Comparison of ENCODE assay signal across 14 cellular contexts in the genomic region with DNA sequence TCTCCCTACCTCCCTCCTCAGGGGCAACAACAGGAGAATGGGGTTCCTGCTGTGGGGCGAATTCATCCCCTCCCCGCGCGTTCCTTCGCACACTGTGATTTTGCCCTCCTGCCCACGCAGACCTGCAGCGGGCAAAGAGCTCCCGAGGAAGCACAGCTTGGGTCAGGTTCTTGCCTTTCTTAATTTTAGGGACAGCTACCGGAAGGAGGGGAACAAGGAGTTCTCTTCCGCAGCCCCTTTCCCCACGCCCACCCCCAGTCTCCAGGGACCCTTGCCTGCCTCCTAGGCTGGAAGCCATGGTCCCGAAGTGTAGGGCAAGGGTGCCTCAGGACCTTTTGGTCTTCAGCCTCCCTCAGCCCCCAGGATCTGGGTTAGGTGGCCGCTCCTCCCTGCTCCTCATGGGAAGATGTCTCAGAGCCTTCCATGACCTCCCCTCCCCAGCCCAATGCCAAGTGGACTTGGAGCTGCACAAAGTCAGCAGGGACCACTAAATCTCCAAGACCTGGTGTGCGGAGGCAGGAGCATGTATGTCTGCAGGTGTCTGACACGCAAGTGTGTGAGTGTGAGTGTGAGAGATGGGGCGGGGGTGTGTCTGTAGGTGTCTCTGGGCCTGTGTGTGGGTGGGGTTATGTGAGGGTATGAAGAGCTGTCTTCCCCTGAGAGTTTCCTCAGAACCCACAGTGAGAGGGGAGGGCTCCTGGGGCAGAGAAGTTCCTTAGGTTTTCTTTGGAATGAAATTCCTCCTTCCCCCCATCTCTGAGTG. TPM values are rescaled to one million over a fixed set of nuclear protein-coding genes. Genes with fewer than 3 reads are reported as not detected.
DNase-seq lines count a peak whose midpoint lies in the region; ATAC-seq and TF ChIP-seq lines count a peak whose summit lies in the region.
"Had no signal": no experiment of that assay in that cellular context is flagged by ENCODE, and none has a peak within 500 bp of the region (broad histone marks: within the 10 kb centered on the region; RNA-seq: fewer than 3 reads in every experiment).

No MANE protein-coding gene starts in this region.

- no peaks in the 10 kb centered on the region for H3K23me2 ChIP-seq in H9 (ENCODE audit: insufficient read length, low read depth, low read length, poor library complexity, severe bottlenecking)

- H3K27ac Mint-ChIP-seq in H9 (peak overlapping the region; percentile 34 to 91 (median 58); a peak in 3 of 7 replicates), endothelial cell (ENCODE audit: unreplicated experiment) (peak overlapping the region; percentile 24)
- peak overlapping the region; percentile 2 for H3K27ac Mint-ChIP-seq in activated CD4-positive, alpha-beta memory T cell treated with anti-CD3 and anti-CD28 coated beads for 36 hours
- no peak overlapping the region for H3K27ac Mint-ChIP-seq in T-helper 2 cell treated with Interferon-gamma antibody and Interleukin-4, amounts not matched to agents 5 μg/mL and 100 μg/mL, for 36 hours

- H2BK120ac ChIP-seq in H9 (ENCODE audit: low read depth, low read length, poor library complexity, severe bottlenecking): no peak overlapping the region

- peaks cover 16 to 50% (median 42%) of the 10 kb centered on the region in 3 experiments for H3K36me3 Mint-ChIP-seq in H9 (ENCODE audit: insufficient read depth in 1 of 3, low read depth in 3 of 3)
- H3K36me3 Mint-ChIP-seq in activated CD4-positive, alpha-beta memory T cell treated with anti-CD3 and anti-CD28 coated beads for 36 hours: peaks cover 24% of the 10 kb centered on the region
- H3K36me3 Mint-ChIP-seq in endothelial cell (ENCODE audit: low read depth, unreplicated experiment): peaks cover 46% of the 10 kb centered on the region
- peaks cover 40% of the 10 kb centered on the region for H3K36me3 Mint-ChIP-seq in T-helper 2 cell treated with Interferon-gamma antibody and Interleukin-4, amounts not matched to agents 5 μg/mL and 100 μg/mL, for 36 hours (ENCODE audit: low read depth)

- H3K4me1 Mint-ChIP-seq in H9 (peaks cover 13 to 21% of the 10 kb centered on the region in 2 experiments), endothelial cell (ENCODE audit: unreplicated experiment) (peaks cover 18% of the 10 kb centered on the region)
- peaks cover 11% of the 10 kb centered on the region for H3K4me1 Mint-ChIP-seq in activated CD4-positive, alpha-beta memory T cell treated with anti-CD3 and anti-CD28 coated beads for 36 hours (ENCODE audit: low read depth)
- H3K4me1 Mint-ChIP-seq in T-helper 2 cell treated with Interferon-gamma antibody and Interleukin-4, amounts not matched to agents 5 μg/mL and 100 μg/mL, for 36 hours (ENCODE audit: low read depth): peaks cover 5% of the 10 kb centered on the region

- H3K4me3 Mint-ChIP-seq in H9 (no peak overlapping the region; a peak in 1 of 5 replicates), endothelial cell (ENCODE audit: unreplicated experiment) (peak overlapping the region; percentile 56)
- no peak overlapping the region for H3K4me3 Mint-ChIP-seq in activated CD4-positive, alpha-beta memory T cell treated with anti-CD3 and anti-CD28 coated beads for 36 hours
- H3K4me3 Mint-ChIP-seq in T-helper 2 cell treated with Interferon-gamma antibody and Interleukin-4, amounts not matched to agents 5 μg/mL and 100 μg/mL, for 36 hours: no peak overlapping the region

- in situ Hi-C loops in gastrocnemius medialis (cut with MboI; ENCODE audit: low sequenced_read_pairs in 4 of 4): no loop called here
- in situ Hi-C loops in GM23248 (cut with MboI): no loop called here

- H3K27ac ChIP-seq in H9 (ENCODE audit: insufficient read length, low read depth, low read length): no peak overlapping the region
- H3K27ac ChIP-seq in gastrocnemius medialis: peak overlapping the region; percentile 62 to 75 (median 68)
- no peak overlapping the region for H3K27ac ChIP-seq in GM23248

- H3K9me3 Mint-ChIP-seq in H9 (no peaks in the 10 kb centered on the region), endothelial cell (ENCODE audit: unreplicated experiment) (no peaks in the 10 kb centered on the region)
- H3K9me3 Mint-ChIP-seq in activated CD4-positive, alpha-beta memory T cell treated with anti-CD3 and anti-CD28 coated beads for 36 hours: no peaks in the 10 kb centered on the region
- H3K9me3 Mint-ChIP-seq in T-helper 2 cell treated with Interferon-gamma antibody and Interleukin-4, amounts not matched to agents 5 μg/mL and 100 μg/mL, for 36 hours: no peaks in the 10 kb centered on the region

- no peaks in the 10 kb centered on the region for H3K27me3 ChIP-seq in H9 (ENCODE audit: insufficient read depth, low read length)
- no peaks in the 10 kb centered on the region for H3K27me3 ChIP-seq in gastrocnemius medialis
- H3K27me3 ChIP-seq in GM23248 (replicated peaks; ENCODE audit: insufficient read depth): no peaks in the 10 kb centered on the region

- H4K5ac ChIP-seq in H9 (ENCODE audit: insufficient read length, low read depth, low read length): no peak overlapping the region

- H2BK20ac ChIP-seq in H9 (ENCODE audit: low read depth, low read length, poor library complexity, severe bottlenecking): no peak overlapping the region

- no peak overlapping the region for H2AK5ac ChIP-seq in H9 (ENCODE audit: insufficient read length, low read length)

- H3K36me3 ChIP-seq in gastrocnemius medialis: peaks cover 0 to 26% of the 10 kb centered on the region in 2 donors
- peaks cover 46% of the 10 kb centered on the region for H3K36me3 ChIP-seq in GM23248 (ENCODE audit: low read depth)

- no peaks in the 10 kb centered on the region for H3K79me1 ChIP-seq in H9 (ENCODE audit: insufficient read depth, low read depth, low read length, poor library complexity, severe bottlenecking)

- no peak overlapping the region for H2BK15ac ChIP-seq in H9 (ENCODE audit: low read depth, low read length)

- H4K20me1 ChIP-seq in H9 (ENCODE audit: control insufficient read depth, insufficient read depth, insufficient read length) (no peaks in the 10 kb centered on the region), GM23248 (ENCODE audit: insufficient read depth) (no peaks in the 10 kb centered on the region)

- no peak overlapping the region for H2BK12ac ChIP-seq in H9 (ENCODE audit: insufficient read length, low read depth, low read length)

- WGBS in H9 (ENCODE audit: extremely low coverage, insufficient read length, low lambda C conversion rate): no CpG with 5 or more reads among the region's 16 CpGs
- WGBS in GM23248 (ENCODE audit: low coverage in 1 of 2, low lambda C conversion rate in 2 of 2, missing lambda C conversion rate in 2 of 2), 2 experiments: 96 to 97% methylated on average over 16 of the region's 16 CpGs

- no peaks in the 10 kb centered on the region for H3K9me2 ChIP-seq in GM23248 (ENCODE audit: insufficient read depth)

- H3T11ph ChIP-seq in H9 (ENCODE audit: low read length): no peak overlapping the region

- no peak overlapping the region for H3K23ac ChIP-seq in H9 (ENCODE audit: insufficient read length, low read depth, low read length)

- no peak overlapping the region for H3K9ac ChIP-seq in H9 (ENCODE audit: extremely low read depth, insufficient read length, low read length)
- no peak overlapping the region for H3K9ac ChIP-seq in GM23248

- ATAC-seq in gastrocnemius medialis: no peak

- TF ChIP-seq CTCF in H9 (conservative IDR thresholded peaks at IDR 0.05) (no peak), endothelial cell (IDR thresholded peaks at IDR 0.05; ENCODE audit: unreplicated experiment) (no peak), gastrocnemius medialis (IDR thresholded peaks at IDR 0.05 in 4 of 5, conservative IDR thresholded peaks at IDR 0.05 in 1 of 5) (no peak)

- H3K4me2 ChIP-seq in H9 (ENCODE audit: insufficient read depth, insufficient read length, low read length): no peak overlapping the region
- no peak overlapping the region for H3K4me2 ChIP-seq in GM23248 (ENCODE audit: unreplicated experiment)

- H3K18ac ChIP-seq in H9 (ENCODE audit: insufficient read length, low read depth, low read length): no peak overlapping the region

- H3K4me1 ChIP-seq in H9 (ENCODE audit: insufficient read depth, low read length) (no peaks in the 10 kb centered on the region), gastrocnemius medialis (peaks cover 27 to 40% of the 10 kb centered on the region in 2 donors), GM23248 (ENCODE audit: insufficient read depth) (no peaks in the 10 kb centered on the region)

- H3K14ac ChIP-seq in H9 (ENCODE audit: insufficient read depth, low read length): no peak overlapping the region

- H4K91ac ChIP-seq in H9 (ENCODE audit: insufficient read length, low read depth, low read length): no peak overlapping the region

- H3K79me2 ChIP-seq in H9 (ENCODE audit: insufficient read depth, low read length) (no peaks in the 10 kb centered on the region), GM23248 (ENCODE audit: insufficient read depth) (peaks cover 27% of the 10 kb centered on the region)

- H2AFZ ChIP-seq in H9 (ENCODE audit: low read length): no peak overlapping the region
- no peak overlapping the region for H2AFZ ChIP-seq in GM23248

- H4K8ac ChIP-seq in H9 (replicated peaks; ENCODE audit: insufficient read length, low read depth, low read length): no peak overlapping the region

- no peak for DNase-seq in H9
- peak; percentile 4 for DNase-seq in activated CD4-positive, alpha-beta memory T cell treated with anti-CD3 and anti-CD28 coated beads for 36 hours
- no peak for DNase-seq in endothelial cell (ENCODE audit: low spot score)
- DNase-seq in gastrocnemius medialis: no peak
- DNase-seq in GM23248: no peak
- no peak for DNase-seq in GOT3 (lab: John Stamatoyannopoulos, UW)
- DNase-seq in T-helper 2 cell treated with Interferon-gamma antibody and Interleukin-4, amounts not matched to agents 5 μg/mL and 100 μg/mL, for 36 hours (ENCODE audit: low spot score): no peak
- no peak for DNase-seq in NCI-H2107 treated with DMSO at 0.1 percent for 48 hours (lab: John Stamatoyannopoulos, UW; ENCODE audit: unreplicated experiment)
- DNase-seq: dermis blood vessel endothelial cell, NCI-H1694 treated with DMSO at 0.1 percent for 48 hours, NCI-H69 had no signal

- H3K4ac ChIP-seq in H9 (ENCODE audit: low read depth, low read length): no peak overlapping the region

- peaks cover 49% of the 10 kb centered on the region for H3F3A ChIP-seq in GM23248 (ENCODE audit: insufficient read depth)

- TF ChIP-seq POLR2A in gastrocnemius medialis (IDR thresholded peaks at IDR 0.05): no peak

- H3K56ac ChIP-seq in H9 (ENCODE audit: insufficient read length, low read depth, low read length): no peak overlapping the region

- intact Hi-C loops in activated CD4-positive, alpha-beta memory T cell treated with anti-CD3 and anti-CD28 coated beads for 36 hours (cut with micrococcal nuclease): no loop called here
- intact Hi-C loops in gastrocnemius medialis (cut with DNase I; ENCODE audit: low total_unique reads): no loop called here

- no peak overlapping the region for H2BK5ac ChIP-seq in H9 (ENCODE audit: insufficient read length, low read length)

- POLR2A ChIA-PET in activated CD4-positive, alpha-beta memory T cell treated with anti-CD3 and anti-CD28 coated beads for 36 hours (lab: Charles Lee): no interaction called here

- CTCF ChIA-PET in activated CD4-positive, alpha-beta memory T cell treated with anti-CD3 and anti-CD28 coated beads for 36 hours (lab: Charles Lee): interaction anchor here (0.9 kb wide), 1 partner anchor 50 kb away, joined by 3 read pairs; a partner anchor contains a TSS

- H3K4me3 ChIP-seq in gastrocnemius medialis (no peak overlapping the region), GM23248 (no peak overlapping the region)

- H3K27me3 Mint-ChIP-seq in H9 (ENCODE audit: low read depth) (no peaks in the 10 kb centered on the region; the same call in 1 of the 2 replicates), endothelial cell (ENCODE audit: unreplicated experiment) (peaks cover 9% of the 10 kb centered on the region)
- no peaks in the 10 kb centered on the region for H3K27me3 Mint-ChIP-seq in activated CD4-positive, alpha-beta memory T cell treated with anti-CD3 and anti-CD28 coated beads for 36 hours
- H3K27me3 Mint-ChIP-seq in T-helper 2 cell treated with Interferon-gamma antibody and Interleukin-4, amounts not matched to agents 5 μg/mL and 100 μg/mL, for 36 hours (ENCODE audit: low read depth): no peaks in the 10 kb centered on the region

- no peaks in the 10 kb centered on the region for H3K9me3 ChIP-seq in H9 (ENCODE audit: control insufficient read depth, low read depth, low read length)
- no peaks in the 10 kb centered on the region for H3K9me3 ChIP-seq in gastrocnemius medialis
- no peaks in the 10 kb centered on the region for H3K9me3 ChIP-seq in GM23248 (ENCODE audit: low read depth)

RNA-seq across cellular contexts. Expression of a gene that starts 47.7 kb away (rescaled TPM):
- total RNA-seq in H9 (2021) (not detected in 2 replicates), endothelial cell (ENCODE audit: unreplicated experiment) (not detected), gastrocnemius medialis (not detected)
- not detected for total RNA-seq in activated CD4-positive, alpha-beta memory T cell treated with anti-CD3 and anti-CD28 coated beads for 36 hours
- total RNA-seq in GM23248 (2014; rRNA removed; shearing (Covaris generic)): under 0.01 TPM in 1 of 2 replicates, not detected in the other
- polyA plus RNA-seq in GM23248 (2016; fragmentation: Nextera tagmentation; extraction: Ambion mirVana): not detected in 2 replicates
- total RNA-seq: dermis blood vessel endothelial cell, mucosa of gallbladder, pulmonary artery endothelial cell, RPMI7951 had no signal

RNA-seq across cellular contexts. Expression of a gene that starts 49.6 kb away (rescaled TPM):
- total RNA-seq in H9 (2021) (121 and 122 TPM in 2 replicates), endothelial cell (ENCODE audit: unreplicated experiment) (146 TPM), gastrocnemius medialis (10 to 100 TPM; 10.7 to 24.1 (median 20.5) TPM)
- 100 to 1,000 TPM; 134 to 139 TPM for total RNA-seq in activated CD4-positive, alpha-beta memory T cell treated with anti-CD3 and anti-CD28 coated beads for 36 hours
- total RNA-seq in GM23248 (2014; rRNA removed; shearing (Covaris generic)): 207 and 250 TPM in 2 replicates
- 198 and 203 TPM in 2 replicates for polyA plus RNA-seq in GM23248 (2016; fragmentation: Nextera tagmentation; extraction: Ambion mirVana)

Comparison
In these comparisons a context has a peak if more than half of its experiments do, and no peak if none do; other contexts are left out.
1. H3K27ac ChIP-seq: peak in gastrocnemius medialis (4 of 4); none in H9 (single experiment) and GM23248 (single experiment).